Comparison of ENCODE assay signal across 14 cellular contexts in the genomic region with DNA sequence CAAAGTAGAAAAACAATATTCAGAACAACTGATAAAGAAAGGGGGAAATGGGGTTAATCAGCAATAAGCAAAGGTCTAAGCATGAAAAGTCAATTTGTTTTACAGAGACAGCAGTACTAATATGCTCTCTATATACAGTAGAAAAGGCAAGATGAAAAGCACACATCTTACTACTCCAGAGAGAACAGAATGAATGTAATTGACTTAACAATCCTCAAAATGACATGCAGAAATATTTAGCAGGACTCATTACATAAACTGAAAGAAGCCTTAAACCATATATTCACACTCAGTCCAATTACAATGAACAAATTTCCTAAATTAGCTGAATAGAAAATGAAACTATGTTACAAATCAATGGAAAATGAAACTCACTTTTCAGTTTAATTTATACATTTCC.
A peak's percentile ranks its signal among the peaks of the same experiment; 100 is the strongest.
DNase-seq lines count a peak whose midpoint lies in the region; ATAC-seq and TF ChIP-seq lines count a peak whose summit lies in the region.
"Had no signal": no experiment of that assay in that cellular context is flagged by ENCODE, and none has a peak within 500 bp of the region (broad histone marks: within the 10 kb centered on the region; RNA-seq: fewer than 3 reads in every experiment).

No MANE protein-coding gene starts in this region.

- CTCF ChIA-PET in activated CD8-positive, alpha-beta T cell treated with anti-CD3 and anti-CD28 coated beads for 36 hours (lab: Charles Lee) = no interaction called here
- CTCF ChIA-PET in activated CD8-positive, alpha-beta T cell treated with anti-CD3 and anti-CD28 coated beads, Interleukin-2, amount 10 ng/mL, durations not matched to agents 7 days and 5 days (lab: Charles Lee) = interaction anchor here (0.7 kb wide), 1 partner anchor 10 kb away, joined by 3 read pairs; no protein-coding TSS in a partner anchor

- H3K27me3 Mint-ChIP-seq in activated CD8-positive, alpha-beta T cell treated with anti-CD3 and anti-CD28 coated beads for 36 hours = peaks cover 10% of the 10 kb centered on the region
- H3K27me3 Mint-ChIP-seq in activated CD8-positive, alpha-beta T cell treated with anti-CD3 and anti-CD28 coated beads, Interleukin-2, amount 10 ng/mL, durations not matched to agents 7 days and 5 days (ENCODE audit: low read depth) = no peaks in the 10 kb centered on the region
- peaks cover 9% of the 10 kb centered on the region for H3K27me3 Mint-ChIP-seq in stimulated activated naive CD8-positive, alpha-beta T cell treated with anti-CD3 and anti-CD28 coated beads, Interleukin-15, amount 100 ng/mL, for 72 hours

- H3K36me3 ChIP-seq in endocrine pancreas (ENCODE audit: control insufficient read depth, insufficient read depth, low read length) = no peaks in the 10 kb centered on the region
- H3K36me3 ChIP-seq: BE2C had no signal

- no peaks in the 10 kb centered on the region for H3K9me3 ChIP-seq in endocrine pancreas (ENCODE audit: control insufficient read depth, low read length)
- H3K9me3 ChIP-seq: A549, BE2C had no signal

- peaks cover 6% of the 10 kb centered on the region for H3K36me3 Mint-ChIP-seq in activated CD8-positive, alpha-beta T cell treated with anti-CD3 and anti-CD28 coated beads for 36 hours (ENCODE audit: low read depth)
- peaks cover 1% of the 10 kb centered on the region for H3K36me3 Mint-ChIP-seq in activated CD8-positive, alpha-beta T cell treated with anti-CD3 and anti-CD28 coated beads, Interleukin-2, amount 10 ng/mL, durations not matched to agents 7 days and 5 days (ENCODE audit: low read depth)
- peaks cover 29 to 36% of the 10 kb centered on the region in 2 donors for H3K36me3 Mint-ChIP-seq in activated naive CD4-positive, alpha-beta T cell treated with anti-CD3 and anti-CD28 coated beads, Interleukin-2, amount 50 U/mL, for 72 hours

- DNase-seq in activated CD8-positive, alpha-beta T cell treated with anti-CD3 and anti-CD28 coated beads for 36 hours = no peak
- DNase-seq in activated CD8-positive, alpha-beta T cell treated with anti-CD3 and anti-CD28 coated beads, Interleukin-2, amount 10 ng/mL, durations not matched to agents 7 days and 5 days = no peak
- DNase-seq in activated naive CD4-positive, alpha-beta T cell treated with anti-CD3 and anti-CD28 coated beads, Interleukin-2, amount 50 U/mL, for 72 hours (ENCODE audit: low spot score in 2 of 2) = no peak
- no peak for DNase-seq in activated naive CD4-positive, alpha-beta T cell (lab: John Stamatoyannopoulos, UW)
- no peak for DNase-seq in stimulated activated naive CD8-positive, alpha-beta T cell treated with anti-CD3 and anti-CD28 coated beads, Interleukin-15, amount 100 ng/mL, for 72 hours
- no peak for DNase-seq in NCI-H1105 treated with DMSO at 0.1 percent for 48 hours (lab: John Stamatoyannopoulos, UW)
- DNase-seq: BE2C; CD4-positive, alpha-beta memory T cell; DMS79; HCEC 1CT; HFFc6 had no signal

- peak overlapping the region; percentile 13 for H3K9ac ChIP-seq in endocrine pancreas (ENCODE audit: control insufficient read depth, insufficient read depth, low read length)

- H3K4me1 Mint-ChIP-seq in activated CD8-positive, alpha-beta T cell treated with anti-CD3 and anti-CD28 coated beads for 36 hours (ENCODE audit: low read depth) = peaks cover 15% of the 10 kb centered on the region
- H3K4me1 Mint-ChIP-seq in activated CD8-positive, alpha-beta T cell treated with anti-CD3 and anti-CD28 coated beads, Interleukin-2, amount 10 ng/mL, durations not matched to agents 7 days and 5 days (ENCODE audit: low read depth) = peaks cover 20% of the 10 kb centered on the region
- H3K4me1 Mint-ChIP-seq in stimulated activated naive CD8-positive, alpha-beta T cell treated with anti-CD3 and anti-CD28 coated beads, Interleukin-15, amount 100 ng/mL, for 72 hours = peaks cover 23% of the 10 kb centered on the region

- H3K9me3 Mint-ChIP-seq in activated CD8-positive, alpha-beta T cell treated with anti-CD3 and anti-CD28 coated beads for 36 hours = peaks cover 22% of the 10 kb centered on the region
- H3K9me3 Mint-ChIP-seq in activated CD8-positive, alpha-beta T cell treated with anti-CD3 and anti-CD28 coated beads, Interleukin-2, amount 10 ng/mL, durations not matched to agents 7 days and 5 days (ENCODE audit: insufficient read depth) = peaks cover 8% of the 10 kb centered on the region
- peaks cover 26 to 36% of the 10 kb centered on the region in 2 donors for H3K9me3 Mint-ChIP-seq in activated naive CD4-positive, alpha-beta T cell treated with anti-CD3 and anti-CD28 coated beads, Interleukin-2, amount 50 U/mL, for 72 hours
- H3K9me3 Mint-ChIP-seq in stimulated activated naive CD8-positive, alpha-beta T cell treated with anti-CD3 and anti-CD28 coated beads, Interleukin-15, amount 100 ng/mL, for 72 hours = peaks cover 34 to 35% of the 10 kb centered on the region in 2 donors

- no peak overlapping the region for H3K27ac Mint-ChIP-seq in activated CD8-positive, alpha-beta T cell treated with anti-CD3 and anti-CD28 coated beads for 36 hours
- H3K27ac Mint-ChIP-seq in activated CD8-positive, alpha-beta T cell treated with anti-CD3 and anti-CD28 coated beads, Interleukin-2, amount 10 ng/mL, durations not matched to agents 7 days and 5 days = no peak overlapping the region
- H3K27ac Mint-ChIP-seq in activated naive CD4-positive, alpha-beta T cell treated with anti-CD3 and anti-CD28 coated beads, Interleukin-2, amount 50 U/mL, for 72 hours = no peak overlapping the region
- no peak overlapping the region for H3K27ac Mint-ChIP-seq in stimulated activated naive CD8-positive, alpha-beta T cell treated with anti-CD3 and anti-CD28 coated beads, Interleukin-15, amount 100 ng/mL, for 72 hours
- H3K27ac Mint-ChIP-seq: CD4-positive, alpha-beta memory T cell; HFFc6 had no signal

- H3K27me3 ChIP-seq in endocrine pancreas (ENCODE audit: control insufficient read depth, insufficient read depth, low read length) = no peaks in the 10 kb centered on the region
- H3K27me3 ChIP-seq: BE2C had no signal

- no peak overlapping the region for H3K4me3 ChIP-seq in endocrine pancreas (ENCODE audit: control insufficient read depth, insufficient read depth, low read length)
- H3K4me3 ChIP-seq: A549, GM12878 had no signal

- H3K4me3 Mint-ChIP-seq in activated CD8-positive, alpha-beta T cell treated with anti-CD3 and anti-CD28 coated beads for 36 hours = no peak overlapping the region
- no peak overlapping the region for H3K4me3 Mint-ChIP-seq in activated CD8-positive, alpha-beta T cell treated with anti-CD3 and anti-CD28 coated beads, Interleukin-2, amount 10 ng/mL, durations not matched to agents 7 days and 5 days
- peak overlapping the region in 1 of 2 donors; percentile 45 for H3K4me3 Mint-ChIP-seq in stimulated activated naive CD8-positive, alpha-beta T cell treated with anti-CD3 and anti-CD28 coated beads, Interleukin-15, amount 100 ng/mL, for 72 hours
- H3K4me3 Mint-ChIP-seq: CD4-positive, alpha-beta memory T cell; HFFc6 had no signal

- H3K4me1 ChIP-seq in endocrine pancreas (ENCODE audit: control insufficient read depth, insufficient read depth, low read length) = no peaks in the 10 kb centered on the region
- H3K4me1 ChIP-seq: A549, BE2C had no signal

- POLR2A ChIA-PET in activated CD8-positive, alpha-beta T cell treated with anti-CD3 and anti-CD28 coated beads for 36 hours (lab: Charles Lee) = no interaction called here
- POLR2A ChIA-PET in activated CD8-positive, alpha-beta T cell treated with anti-CD3 and anti-CD28 coated beads, Interleukin-2, amount 10 ng/mL, durations not matched to agents 7 days and 5 days (lab: Charles Lee) = no interaction called here

- ATAC-seq in activated CD8-positive, alpha-beta T cell treated with anti-CD3 and anti-CD28 coated beads for 36 hours = peak; percentile 27
- no peak for ATAC-seq in activated CD8-positive, alpha-beta T cell treated with anti-CD3 and anti-CD28 coated beads, Interleukin-2, amount 10 ng/mL, durations not matched to agents 7 days and 5 days
- peak; percentile 59 to 95 for ATAC-seq in activated naive CD4-positive, alpha-beta T cell treated with anti-CD3 and anti-CD28 coated beads, Interleukin-2, amount 50 U/mL, for 72 hours
- ATAC-seq in stimulated activated naive CD8-positive, alpha-beta T cell treated with anti-CD3 and anti-CD28 coated beads, Interleukin-15, amount 100 ng/mL, for 72 hours = peak; percentile 79
- ATAC-seq: A549, GM12878 had no signal

- no peak for TF ChIP-seq CTCF in activated CD8-positive, alpha-beta T cell treated with anti-CD3 and anti-CD28 coated beads for 36 hours (IDR thresholded peaks at IDR 0.05)

- intact Hi-C loops in activated CD8-positive, alpha-beta T cell treated with anti-CD3 and anti-CD28 coated beads for 36 hours (cut with micrococcal nuclease) = no loop called here
